ENCODE assay signal across 1 cellular context in genomic region chr11:67630230-67630942, GRCh38.
A peak's percentile ranks its signal among the peaks of the same experiment; 100 is the strongest.
TF ChIP-seq lines count a peak whose summit lies in the region.

No MANE protein-coding gene starts in this region.

TF ChIP-seq in K562, 482 proteins besides CTCF, POLR2A, EP300 and RAD21 (continued from another document and continues in another):
- TF ChIP-seq ZNF407 (IDR thresholded peaks at IDR 0.05; ENCODE audit: low read depth) (no peak), SUPT5H (IDR thresholded peaks at IDR 0.05) (peak; percentile 75), HDAC6 (IDR thresholded peaks at IDR 0.05; ENCODE audit: low read depth, low read length) (no peak), SRSF3 (IDR thresholded peaks at IDR 0.05; ENCODE audit: insufficient read depth, low read length) (no peak), MEIS2 (IDR thresholded peaks at IDR 0.05; ENCODE audit: partially characterized antibody) (no peak), PRMT5 (CRISPR knock-in tag; IDR thresholded peaks at IDR 0.05) (no peak), YY1 (IDR thresholded peaks at IDR 0.05; ENCODE audit: borderline replicate concordance in 1 of 3, control insufficient read depth in 1 of 3, extremely low read depth in 1 of 3, insufficient read depth in 3 of 3, insufficient read length in 1 of 3, insufficient replicate concordance in 2 of 3, low read depth in 1 of 3, low read length in 2 of 3) (peak in 1 of 3 experiments; percentile 11), STAT6 (CRISPR knock-in tag; IDR thresholded peaks at IDR 0.05) (peak; percentile 75; the same call in 1 of the 2 replicates), ZNF695 (CRISPR knock-in tag; IDR thresholded peaks at IDR 0.05) (0 out of 2 replicates have a peak, but pooled peaks have one; percentile 43), CREB3 (tag; conservative IDR thresholded peaks at IDR 0.05; ENCODE audit: low read depth) (no peak), ZNF217 (CRISPR knock-in tag; IDR thresholded peaks at IDR 0.05) (no peak), ILF3 (IDR thresholded peaks at IDR 0.05; ENCODE audit: borderline replicate concordance) (no peak), ZNF75A (CRISPR knock-in tag; IDR thresholded peaks at IDR 0.05) (0 out of 2 replicates have a peak, but pooled peaks have one; percentile 15), ZC3H11A (IDR thresholded peaks at IDR 0.05; ENCODE audit: low read depth, low read length) (0 out of 2 replicates have a peak, but pooled peaks have one; percentile 42), HBP1 (CRISPR knock-in tag; IDR thresholded peaks at IDR 0.05) (no peak), CAMTA2 (CRISPR knock-in tag; conservative IDR thresholded peaks at IDR 0.05) (no peak), GTF2F1 (IDR thresholded peaks at IDR 0.05; ENCODE audit: low read depth, low read length) (no peak), ZEB2 (IDR thresholded peaks at IDR 0.05) (no peak), ZBTB34 (CRISPR knock-in tag; IDR thresholded peaks at IDR 0.05) (no peak), HMG20B (CRISPR knock-in tag; IDR thresholded peaks at IDR 0.05) (no peak), RBM39 (optimal IDR thresholded peaks at IDR 0.05; ENCODE audit: low read depth, low read length) (no peak), MED1 (CRISPR knock-in tag; IDR thresholded peaks at IDR 0.05; ENCODE audit: borderline replicate concordance) (no peak), NFIC (IDR thresholded peaks at IDR 0.05) (peak; percentile 36), SNIP1 (IDR thresholded peaks at IDR 0.05; ENCODE audit: low read depth) (no peak), SMARCB1 (IDR thresholded peaks at IDR 0.05; ENCODE audit: insufficient read length, low read depth) (no peak), ERF (CRISPR knock-in tag; IDR thresholded peaks at IDR 0.05) (peak; percentile 83; the same call in 1 of the 2 replicates), XRCC3 (IDR thresholded peaks at IDR 0.05) (no peak), E2F1 (CRISPR knock-in tag; IDR thresholded peaks at IDR 0.05) (0 out of 2 replicates have a peak, but pooled peaks have one; percentile 47), IRF9 (tag; IDR thresholded peaks at IDR 0.05) (no peak), GABPB1 (CRISPR knock-in tag; IDR thresholded peaks at IDR 0.05) (peak; percentile 84), MYNN (IDR thresholded peaks at IDR 0.05) (no peak), MYNN (CRISPR knock-in tag; IDR thresholded peaks at IDR 0.05) (no peak), MCM7 (IDR thresholded peaks at IDR 0.05) (no peak), NBN (IDR thresholded peaks at IDR 0.05; ENCODE audit: low read depth) (no peak), DDX20 (tag; IDR thresholded peaks at IDR 0.05; ENCODE audit: low read depth) (no peak), ZNF12 (CRISPR knock-in tag; IDR thresholded peaks at IDR 0.05) (no peak), SP1 (CRISPR knock-in tag; IDR thresholded peaks at IDR 0.05) (peak; percentile 89), CXXC5 (CRISPR knock-in tag; IDR thresholded peaks at IDR 0.05) (peak; percentile 84), AFF4 (CRISPR knock-in tag; IDR thresholded peaks at IDR 0.05) (peak; percentile 82), CC2D1A (IDR thresholded peaks at IDR 0.05) (peak; percentile 70), ZNF354B (CRISPR knock-in tag; IDR thresholded peaks at IDR 0.05) (no peak), SAFB2 (IDR thresholded peaks at IDR 0.05; ENCODE audit: borderline replicate concordance, low read depth, low read length, severe bottlenecking) (no peak)
